ENCODE assay signal across 1 cellular context in the genomic region with DNA sequence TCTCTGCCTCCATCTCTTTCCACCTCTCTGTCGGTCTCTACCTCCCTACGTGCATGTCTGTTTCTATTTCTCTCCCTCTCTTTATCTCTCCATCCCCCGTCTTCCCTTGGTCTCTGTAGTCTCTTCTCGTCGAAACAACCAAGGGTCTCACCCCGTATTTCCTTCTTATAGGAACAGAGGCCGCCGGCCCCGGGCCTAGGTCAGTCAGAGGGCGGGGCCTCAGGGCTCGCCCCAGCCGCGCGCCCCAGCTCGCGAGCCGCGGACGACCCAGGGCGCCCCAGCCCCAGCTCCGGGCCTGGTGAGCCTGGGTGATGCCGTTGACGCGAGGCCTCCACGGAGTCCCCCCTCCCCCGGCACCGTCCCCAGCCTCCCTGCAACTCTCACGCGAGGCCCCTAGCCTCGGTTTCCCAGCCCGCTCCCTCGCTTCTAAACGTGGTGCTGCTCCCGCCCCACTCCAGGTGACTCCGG.
TF ChIP-seq lines count a peak whose summit lies in the region.

No MANE protein-coding gene starts in this region.

TF ChIP-seq in H1, 55 proteins besides CTCF, POLR2A, EP300 and RAD21:
- TF ChIP-seq CEBPB (IDR thresholded peaks at IDR 0.05; ENCODE audit: low read depth, low read length) (no peak), KDM1A (IDR thresholded peaks at IDR 0.05; ENCODE audit: borderline replicate concordance, low read length) (no peak), TAF1 (IDR thresholded peaks at IDR 0.05; ENCODE audit: low read depth, low read length) (no peak), SRF (IDR thresholded peaks at IDR 0.05; ENCODE audit: low read depth, low read length) (no peak), KDM4A (IDR thresholded peaks at IDR 0.05; ENCODE audit: low read depth, low read length, severe bottlenecking) (no peak)
